ENCODE assay signal across 1 cellular context in the genomic region with DNA sequence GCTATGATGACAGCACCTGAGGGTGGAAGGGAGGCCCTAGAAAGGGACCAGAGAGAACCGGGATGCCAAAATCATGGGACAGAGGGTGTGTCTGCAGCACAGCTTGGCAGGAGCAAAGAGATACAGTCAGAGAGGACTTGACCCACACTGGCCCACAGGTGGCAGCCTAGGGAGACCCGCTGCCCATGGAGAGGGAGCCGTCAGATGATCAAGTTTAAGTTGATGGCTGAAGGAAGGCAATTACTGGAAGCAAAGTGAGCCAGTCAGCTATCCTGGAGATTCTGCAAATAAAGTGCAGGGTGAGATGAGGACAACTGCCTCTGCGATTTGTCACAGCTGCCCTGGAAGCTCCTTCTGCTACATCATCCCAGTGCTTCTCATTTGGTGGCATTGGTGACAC.
TF ChIP-seq lines count a peak whose summit lies in the region.

No MANE protein-coding gene starts in this region.

TF ChIP-seq in GM23338, 12 proteins besides CTCF, POLR2A, EP300 and RAD21 (continued from another document):
- TF ChIP-seq, protein P1, sequence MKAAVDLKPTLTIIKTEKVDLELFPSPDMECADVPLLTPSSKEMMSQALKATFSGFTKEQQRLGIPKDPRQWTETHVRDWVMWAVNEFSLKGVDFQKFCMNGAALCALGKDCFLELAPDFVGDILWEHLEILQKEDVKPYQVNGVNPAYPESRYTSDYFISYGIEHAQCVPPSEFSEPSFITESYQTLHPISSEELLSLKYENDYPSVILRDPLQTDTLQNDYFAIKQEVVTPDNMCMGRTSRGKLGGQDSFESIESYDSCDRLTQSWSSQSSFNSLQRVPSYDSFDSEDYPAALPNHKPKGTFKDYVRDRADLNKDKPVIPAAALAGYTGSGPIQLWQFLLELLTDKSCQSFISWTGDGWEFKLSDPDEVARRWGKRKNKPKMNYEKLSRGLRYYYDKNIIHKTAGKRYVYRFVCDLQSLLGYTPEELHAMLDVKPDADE (IDR thresholded peaks at IDR 0.05) = no peak
- TF ChIP-seq STAT1 (IDR thresholded peaks at IDR 0.05; ENCODE audit: unreplicated experiment) (no peak), CREB1 (CRISPR knock-in tag; IDR thresholded peaks at IDR 0.05; ENCODE audit: low read depth) (no peak), POLR2AphosphoS5 (IDR thresholded peaks at IDR 0.05; ENCODE audit: low read depth) (no peak)
TF ChIP-seq in GM23338: peak in this region for 0.
